In genomic region chr1:151062738-151063371, GRCh38 we compare ENCODE assay signal across 9 cellular contexts. TPM values are rescaled to one million over a fixed set of nuclear protein-coding genes. Genes with fewer than 3 reads are reported as not detected.
DNase-seq lines count a peak whose midpoint lies in the region; ATAC-seq and TF ChIP-seq lines count a peak whose summit lies in the region.
"Had no signal": no experiment of that assay in that cellular context is flagged by ENCODE, and none has a peak within 500 bp of the region (broad histone marks: within the 10 kb centered on the region; RNA-seq: fewer than 3 reads in every experiment).

No MANE protein-coding gene starts in this region.

- H3K27me3 ChIP-seq in psoas muscle (ENCODE audit: insufficient read depth in 3 of 3, low read length in 2 of 3) = no peaks in the 10 kb centered on the region

- H2AFZ ChIP-seq in OCI-LY7 (ENCODE audit: low read length) = no peak overlapping the region

- CTCF ChIA-PET in OCI-LY7 (lab: Charles Lee; ENCODE audit: unreplicated experiment) = no interaction called here

- no peak for TF ChIP-seq CTCF in OCI-LY7 (conservative IDR thresholded peaks at IDR 0.05; ENCODE audit: low read length)
- no peak for TF ChIP-seq CTCF in epithelial cell of esophagus (IDR thresholded peaks at IDR 0.05; ENCODE audit: insufficient read depth, low read depth, low read length, missing control alignments)
- TF ChIP-seq CTCF in psoas muscle (IDR thresholded peaks at IDR 0.05) = no peak

- no peak for ATAC-seq in psoas muscle
- ATAC-seq in GM19328 (IDR thresholded peaks at IDR 0.05; ENCODE audit: unreplicated experiment) = no peak
- ATAC-seq in GM21515 (IDR thresholded peaks at IDR 0.05; ENCODE audit: unreplicated experiment) = no peak

- 60 to 86% (median 77%) methylated on average over 3 of the region's 3 CpGs for WGBS in psoas muscle, 3 donors

- H3K27ac Mint-ChIP-seq in activated T-helper 2 cell treated with anti-CD3 and anti-CD28 coated beads, Interferon-gamma antibody, Interleukin-2, Interleukin-4, amounts not matched to agents 10 μg/mL and 5 μg/mL and 100 μg/mL, durations not matched to agents 14 hours and 24 hours and 36 hours = no peak overlapping the region
- H3K27ac Mint-ChIP-seq: dendritic cell treated with granulocyte-macrophage colony-stimulating factor and Interleukin-4, amounts not matched to agents 40 ng/mL and 50 ng/mL, for 4 days had no signal

- H4K20me1 ChIP-seq in OCI-LY7 (ENCODE audit: insufficient read depth, low read length) = peaks cover 4% of the 10 kb centered on the region; the same call in 1 of the 2 replicates

- H3K27ac ChIP-seq in OCI-LY7 (ENCODE audit: low read depth, low read length, poor library complexity, severe bottlenecking) (no peak overlapping the region), psoas muscle (peak overlapping the region; percentile 6)

- no peak overlapping the region for H3K4me3 Mint-ChIP-seq in activated T-helper 2 cell treated with anti-CD3 and anti-CD28 coated beads, Interferon-gamma antibody, Interleukin-2, Interleukin-4, amounts not matched to agents 10 μg/mL and 5 μg/mL and 100 μg/mL, durations not matched to agents 14 hours and 24 hours and 36 hours (ENCODE audit: low read depth)
- H3K4me3 Mint-ChIP-seq: dendritic cell treated with granulocyte-macrophage colony-stimulating factor and Interleukin-4, amounts not matched to agents 40 ng/mL and 50 ng/mL, for 4 days had no signal

- H3K36me3 ChIP-seq in OCI-LY7 (ENCODE audit: insufficient read depth, low read length) (peaks cover 20% of the 10 kb centered on the region), psoas muscle (ENCODE audit: insufficient read depth in 1 of 2, low read depth in 1 of 2) (peaks cover 0 to 3% of the 10 kb centered on the region in 2 donors)

- intact Hi-C loops in OCI-LY7 (cut with micrococcal nuclease; ENCODE audit: unreplicated experiment) (no loop called here), psoas muscle (cut with DNase I) (loop anchor here in 1 of 2 donors (5.0 kb wide), 1 partner anchor 36 kb away; no protein-coding TSS in a partner anchor)
- intact Hi-C loops in activated T-helper 2 cell treated with anti-CD3 and anti-CD28 coated beads, Interferon-gamma antibody, Interleukin-2, Interleukin-4, amounts not matched to agents 10 μg/mL and 5 μg/mL and 100 μg/mL, durations not matched to agents 14 hours and 24 hours and 36 hours (cut with micrococcal nuclease) = loop anchor here (10.0 kb wide), 1 partner anchor 948 kb away; no protein-coding TSS in a partner anchor

- H3K27me3 Mint-ChIP-seq in activated T-helper 2 cell treated with anti-CD3 and anti-CD28 coated beads, Interferon-gamma antibody, Interleukin-2, Interleukin-4, amounts not matched to agents 10 μg/mL and 5 μg/mL and 100 μg/mL, durations not matched to agents 14 hours and 24 hours and 36 hours (ENCODE audit: low read depth) = no peaks in the 10 kb centered on the region
- H3K27me3 Mint-ChIP-seq: dendritic cell treated with granulocyte-macrophage colony-stimulating factor and Interleukin-4, amounts not matched to agents 40 ng/mL and 50 ng/mL, for 4 days had no signal

- H3K4me1 ChIP-seq in OCI-LY7 (ENCODE audit: insufficient read depth, low read length, poor library complexity, severe bottlenecking) = peaks cover 18% of the 10 kb centered on the region
- H3K4me1 ChIP-seq in psoas muscle = peaks cover 14% of the 10 kb centered on the region

- POLR2A ChIA-PET in OCI-LY7 (lab: Charles Lee) = interaction anchor here (0.9 to 1.1 kb wide), 3 partner anchors 57 to 141 kb away, joined by 3 to 5 read pairs (median 4); partner anchors contain the start of genes MINDY1 and TNFAIP8L2

- peaks cover 30% of the 10 kb centered on the region for H3K36me3 Mint-ChIP-seq in activated T-helper 2 cell treated with anti-CD3 and anti-CD28 coated beads, Interferon-gamma antibody, Interleukin-2, Interleukin-4, amounts not matched to agents 10 μg/mL and 5 μg/mL and 100 μg/mL, durations not matched to agents 14 hours and 24 hours and 36 hours (ENCODE audit: low read depth)

- H3K4me3 ChIP-seq in OCI-LY7 (ENCODE audit: low read depth, low read length, poor library complexity, severe bottlenecking) = no peak overlapping the region
- H3K4me3 ChIP-seq in epithelial cell of esophagus (ENCODE audit: low read length) = no peak overlapping the region
- no peak overlapping the region for H3K4me3 ChIP-seq in psoas muscle

- no TSS peak for BruUV-seq in OCI-LY7 (replicated peaks; lab: Mats Ljungman, UMichigan)

- peaks cover 43% of the 10 kb centered on the region for H3K79me2 ChIP-seq in OCI-LY7 (ENCODE audit: insufficient read depth, low read depth, low read length)

- peak; percentile 83 for DNase-seq in Daoy (ENCODE audit: low read depth)
- no peak for DNase-seq in OCI-LY7 (ENCODE audit: low spot score)
- DNase-seq in epithelial cell of esophagus (ENCODE audit: low read depth) = peak; percentile 88
- no peak for DNase-seq in psoas muscle
- no peak for DNase-seq in activated T-helper 2 cell treated with anti-CD3 and anti-CD28 coated beads, Interferon-gamma antibody, Interleukin-2, Interleukin-4, amounts not matched to agents 10 μg/mL and 5 μg/mL and 100 μg/mL, durations not matched to agents 14 hours and 24 hours and 36 hours (ENCODE audit: low spot score)
- no peak for DNase-seq in iPS-NIHi7 (ENCODE audit: extremely low spot score)

- H3K4me2 ChIP-seq in OCI-LY7 (ENCODE audit: low read length) = 0 out of 2 replicates have a peak overlapping the region, but pooled peaks have one; percentile 7

- peaks cover 29% of the 10 kb centered on the region for H3K4me1 Mint-ChIP-seq in activated T-helper 2 cell treated with anti-CD3 and anti-CD28 coated beads, Interferon-gamma antibody, Interleukin-2, Interleukin-4, amounts not matched to agents 10 μg/mL and 5 μg/mL and 100 μg/mL, durations not matched to agents 14 hours and 24 hours and 36 hours (ENCODE audit: low read depth)

- H3K9me3 ChIP-seq in OCI-LY7 (ENCODE audit: low read length) (no peaks in the 10 kb centered on the region), psoas muscle (no peaks in the 10 kb centered on the region)

- H3K9me3 Mint-ChIP-seq in activated T-helper 2 cell treated with anti-CD3 and anti-CD28 coated beads, Interferon-gamma antibody, Interleukin-2, Interleukin-4, amounts not matched to agents 10 μg/mL and 5 μg/mL and 100 μg/mL, durations not matched to agents 14 hours and 24 hours and 36 hours = no peaks in the 10 kb centered on the region
- H3K9me3 Mint-ChIP-seq: dendritic cell treated with granulocyte-macrophage colony-stimulating factor and Interleukin-4, amounts not matched to agents 40 ng/mL and 50 ng/mL, for 4 days had no signal

- no peaks in the 10 kb centered on the region for H3K9me2 ChIP-seq in OCI-LY7 (ENCODE audit: insufficient read depth, low read length)

RNA-seq across cellular contexts. Expression of gene MLLT11, which starts 2.7 kb away (rescaled TPM):
- 48.4 and 52.7 TPM in 2 replicates for total RNA-seq in Daoy (2014; rRNA removed; shearing (Covaris generic))
- total RNA-seq in OCI-LY7 (2014; rRNA removed; shearing (Covaris generic)) = 4.2 and 4.7 TPM in 2 replicates
- total RNA-seq in OCI-LY7 (2022) (4.7 and 4.8 TPM in 2 replicates), psoas muscle (10 to 100 TPM in 1 of 4 donors, 1 to 10 TPM in 3; 1.3 to 35.8 (median 4.5) TPM)
- 1 to 10 TPM; 1.2 to 5.0 (median 1.3) TPM for polyA plus RNA-seq in psoas muscle
- 3.7 and 3.8 TPM in 2 replicates for total RNA-seq in activated T-helper 2 cell treated with anti-CD3 and anti-CD28 coated beads, Interferon-gamma antibody, Interleukin-2, Interleukin-4, amounts not matched to agents 10 μg/mL and 5 μg/mL and 100 μg/mL, durations not matched to agents 14 hours and 24 hours and 36 hours

RNA-seq across cellular contexts. Expression of gene CDC42SE1, which starts 3.4 kb away (rescaled TPM):
- total RNA-seq in Daoy (2014; rRNA removed; shearing (Covaris generic)) = 48.8 and 55.1 TPM in 2 replicates
- 44.1 and 48.2 TPM in 2 replicates for total RNA-seq in OCI-LY7 (2014; rRNA removed; shearing (Covaris generic))
- total RNA-seq in OCI-LY7 (2022) (59.5 and 63.3 TPM in 2 replicates), psoas muscle (10 to 100 TPM; 26.1 to 49.8 (median 33.2) TPM)
- 10 to 100 TPM; 20.1 to 46.4 (median 24.7) TPM for polyA plus RNA-seq in psoas muscle
- total RNA-seq in activated T-helper 2 cell treated with anti-CD3 and anti-CD28 coated beads, Interferon-gamma antibody, Interleukin-2, Interleukin-4, amounts not matched to agents 10 μg/mL and 5 μg/mL and 100 μg/mL, durations not matched to agents 14 hours and 24 hours and 36 hours = 176 TPM in 2 replicates

RNA-seq across cellular contexts. Expression of gene GABPB2, which starts 7.7 kb away (rescaled TPM):
- total RNA-seq in Daoy (2014; rRNA removed; shearing (Covaris generic)) = 3.5 and 4.5 TPM in 2 replicates
- 14.7 and 17.2 TPM in 2 replicates for total RNA-seq in OCI-LY7 (2014; rRNA removed; shearing (Covaris generic))
- total RNA-seq in OCI-LY7 (2022) (18.2 and 20.0 TPM in 2 replicates), psoas muscle (10 to 100 TPM in 2 of 4 donors, 1 to 10 TPM in 2; 8.2 to 15.9 (median 9.7) TPM)
- 1 to 10 TPM; 2.6 to 7.0 (median 3.6) TPM for polyA plus RNA-seq in psoas muscle
- 14.4 and 15.9 TPM in 2 replicates for total RNA-seq in activated T-helper 2 cell treated with anti-CD3 and anti-CD28 coated beads, Interferon-gamma antibody, Interleukin-2, Interleukin-4, amounts not matched to agents 10 μg/mL and 5 μg/mL and 100 μg/mL, durations not matched to agents 14 hours and 24 hours and 36 hours

RNA-seq across cellular contexts. Expression of gene C1orf56, which starts 15.3 kb away (rescaled TPM):
- total RNA-seq in Daoy (2014; rRNA removed; shearing (Covaris generic)) = 0.80 and 2.4 TPM in 2 replicates
- 0.54 TPM in 1 of 2 replicates, not detected in the other for total RNA-seq in OCI-LY7 (2014; rRNA removed; shearing (Covaris generic))
- total RNA-seq in OCI-LY7 (2022) (0.25 TPM in 1 of 2 replicates, not detected in the other), psoas muscle (1 to 10 TPM; 5.1 to 8.8 (median 6.9) TPM)
- 10 to 100 TPM in 1 of 3 donors, 1 to 10 TPM in 2; 1.3 to 16.9 (median 6.5) TPM for polyA plus RNA-seq in psoas muscle
- total RNA-seq in activated T-helper 2 cell treated with anti-CD3 and anti-CD28 coated beads, Interferon-gamma antibody, Interleukin-2, Interleukin-4, amounts not matched to agents 10 μg/mL and 5 μg/mL and 100 μg/mL, durations not matched to agents 14 hours and 24 hours and 36 hours = 2.0 and 2.2 TPM in 2 replicates

RNA-seq across cellular contexts. Expression of gene BNIPL, which starts 26.5 kb away (rescaled TPM):
- 0.57 and 0.60 TPM in 2 replicates for total RNA-seq in Daoy (2014; rRNA removed; shearing (Covaris generic))
- 1.6 and 2.1 TPM in 2 replicates for total RNA-seq in OCI-LY7 (2014; rRNA removed; shearing (Covaris generic))
- total RNA-seq in OCI-LY7 (2022) (0.74 and 3.2 TPM in 2 replicates), psoas muscle (under 1 TPM; 0.06 to 0.96 (median 0.43) TPM)
- under 1 TPM; 0.04 to 0.10 (median 0.05) TPM for polyA plus RNA-seq in psoas muscle
- 1.5 TPM in 2 replicates for total RNA-seq in activated T-helper 2 cell treated with anti-CD3 and anti-CD28 coated beads, Interferon-gamma antibody, Interleukin-2, Interleukin-4, amounts not matched to agents 10 μg/mL and 5 μg/mL and 100 μg/mL, durations not matched to agents 14 hours and 24 hours and 36 hours

Comparison
In these comparisons a context has a peak if more than half of its experiments do, and no peak if none do; other contexts are left out.
1. DNase-seq: peak in Daoy (single experiment) and epithelial cell of esophagus (single experiment); none in OCI-LY7 (single experiment), psoas muscle (0 of 2), activated T-helper 2 cell treated with anti-CD3 and anti-CD28 coated beads, Interferon-gamma antibody, Interleukin-2, Interleukin-4, amounts not matched to agents 10 μg/mL and 5 μg/mL and 100 μg/mL, durations not matched to agents 14 hours and 24 hours and 36 hours (single experiment) and iPS-NIHi7 (single experiment).